In genomic region chr1:13775446-13775845, GRCh38 we compare ENCODE assay signal across 21 cellular contexts.
DNase-seq lines count a peak whose midpoint lies in the region; ATAC-seq and TF ChIP-seq lines count a peak whose summit lies in the region.
"Had no signal": no experiment of that assay in that cellular context is flagged by ENCODE, and none has a peak within 500 bp of the region (broad histone marks: within the 10 kb centered on the region; RNA-seq: fewer than 3 reads in every experiment).

No MANE protein-coding gene starts in this region.

- no peaks in the 10 kb centered on the region for H3K9me3 ChIP-seq in adrenal gland (replicated peaks in 1 of 3)
- H3K9me3 ChIP-seq: SJCRH30 had no signal

- DNase-seq in EL (peak; percentile 38), adrenal gland (no peak), fibroblast of villous mesenchyme (ENCODE audit: low read depth) (peak; percentile 42), stromal cell of bone marrow (ENCODE audit: low read depth) (peak; percentile 36), GF-D8 (lab: John Stamatoyannopoulos, UW) (no peak), NCI-H510A treated with DMSO at 0.1 percent for 48 hours (lab: John Stamatoyannopoulos, UW) (no peak)
- no peak for DNase-seq in activated CD8-positive, alpha-beta memory T cell treated with anti-CD3 and anti-CD28 coated beads, Interleukin-2, amount 50 U/mL, for 48 hours
- DNase-seq: AML-193; C1 segment of cervical spinal cord; CD8-positive, alpha-beta T cell; H9; HFFc6; NCI-H1105 treated with DMSO at 0.1 percent for 48 hours; NCI-H2081; NCI-H2171 treated with DMSO at 0.1 percent for 48 hours; NCI-H446; NCI-H526 treated with DMSO at 0.1 percent for 48 hours; OCI-M1; SJCRH30 had no signal

- peaks cover 0 to 40% of the 10 kb centered on the region in 2 donors for H3K36me3 ChIP-seq in adrenal gland (replicated peaks in 1 of 2)

- TF ChIP-seq CTCF in adrenal gland (IDR thresholded peaks at IDR 0.05) (no peak), fibroblast of villous mesenchyme (IDR thresholded peaks at IDR 0.05; ENCODE audit: insufficient read depth, low read depth, low read length) (no peak)

- H3K27me3 ChIP-seq in adrenal gland, result no peaks in the 10 kb centered on the region
- H3K27me3 ChIP-seq: SJCRH30 had no signal

- H3K27ac ChIP-seq in adrenal gland, result peak overlapping the region in 3 of 5 donors; percentile 28 to 37 (median 35)
- H3K27ac ChIP-seq: SJCRH30 had no signal

- TF ChIP-seq POLR2A in adrenal gland (IDR thresholded peaks at IDR 0.05), result no peak

- H3K4me3 ChIP-seq in adrenal gland (no peak overlapping the region), fibroblast of villous mesenchyme (ENCODE audit: low read depth, low read length) (no peak overlapping the region)
- H3K4me3 ChIP-seq: GM12878, SJCRH30 had no signal

- no peak for ATAC-seq in GM19397 (IDR thresholded peaks at IDR 0.05; ENCODE audit: unreplicated experiment)
- ATAC-seq: CD8-positive, alpha-beta T cell; GM12878 had no signal

- intact Hi-C loops in adrenal gland (cut with DNase I), result no loop called here

- peaks cover 0 to 14% of the 10 kb centered on the region in 2 donors for H3K4me1 ChIP-seq in adrenal gland (replicated peaks in 1 of 2)
- H3K4me1 ChIP-seq: SJCRH30 had no signal

- 48 to 63% (median 53%) methylated on average over 5 of the region's 5 CpGs for WGBS in adrenal gland, 4 donors

Comparison
In these comparisons a context has a peak if more than half of its experiments do, and no peak if none do; other contexts are left out.
1. DNase-seq: peak in EL (single experiment), fibroblast of villous mesenchyme (single experiment) and stromal cell of bone marrow (single experiment); none in adrenal gland (0 of 7), activated CD8-positive, alpha-beta memory T cell treated with anti-CD3 and anti-CD28 coated beads, Interleukin-2, amount 50 U/mL, for 48 hours (single experiment), GF-D8 (single experiment) and NCI-H510A treated with DMSO at 0.1 percent for 48 hours (single experiment).